Comparison of ENCODE assay signal across 12 cellular contexts in the genomic region with DNA sequence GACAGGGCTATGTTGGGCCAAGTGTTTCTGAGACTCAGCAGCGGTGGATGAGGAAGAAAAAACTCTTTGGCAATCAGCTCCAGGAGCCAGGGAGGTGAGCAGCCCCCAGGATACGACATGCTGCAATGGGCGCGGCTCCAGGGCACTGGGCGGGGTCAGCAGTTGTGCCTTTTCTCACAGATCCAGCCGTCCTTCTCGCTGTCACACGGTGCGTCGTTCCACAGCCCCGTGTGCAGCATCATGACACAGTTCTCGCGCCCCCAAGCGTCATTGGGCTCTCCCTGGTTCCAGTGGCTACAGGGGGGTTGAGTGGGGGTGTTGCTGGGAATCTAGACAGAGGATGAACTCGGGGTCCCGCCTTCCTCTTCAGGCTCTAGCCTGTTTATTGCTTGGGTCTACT. TPM values are rescaled to one million over a fixed set of nuclear protein-coding genes. Genes with fewer than 3 reads are reported as not detected.
A peak's percentile ranks its signal among the peaks of the same experiment; 100 is the strongest.
DNase-seq lines count a peak whose midpoint lies in the region; ATAC-seq lines count a peak whose summit lies in the region.
"Had no signal": no experiment of that assay in that cellular context is flagged by ENCODE, and none has a peak within 500 bp of the region (broad histone marks: within the 10 kb centered on the region; RNA-seq: fewer than 3 reads in every experiment).

No MANE protein-coding gene starts in this region.

- DNase-seq in NCI-H146 (lab: John Stamatoyannopoulos, UW) (peak; percentile 20), NCI-H146 treated with DMSO at 0.1 percent for 48 hours (lab: John Stamatoyannopoulos, UW; ENCODE audit: unreplicated experiment) (no peak), A172 (ENCODE audit: low spot score) (no peak)
- DNase-seq: activated effector memory CD4-positive, alpha-beta T cell treated with anti-CD3 and anti-CD28 coated beads, Interleukin-2, amount 50 U/mL, for 16 hours; stimulated activated naive CD4-positive, alpha-beta T cell treated with Interleukin-2 at 50 U/mL for 16 hours had no signal

- peak overlapping the region; percentile 76 for H3K4me3 ChIP-seq in iPS-15b (ENCODE audit: low read depth, low read length)

- no peaks in the 10 kb centered on the region for H3K9me3 ChIP-seq in iPS-15b (ENCODE audit: control insufficient read depth, insufficient read depth, low read length)

- no peaks in the 10 kb centered on the region for H3K36me3 Mint-ChIP-seq in IgD-negative memory B cell

- no peaks in the 10 kb centered on the region for H3K36me3 ChIP-seq in iPS-15b (ENCODE audit: control insufficient read depth, insufficient read depth, low read length)

- ATAC-seq in HG03135 (IDR thresholded peaks at IDR 0.05; ENCODE audit: unreplicated experiment) = no peak

- H3K4me3 Mint-ChIP-seq in IgD-negative memory B cell = peak overlapping the region; percentile 59 to 78 (median 68)

- peaks cover 33% of the 10 kb centered on the region for H3K27me3 Mint-ChIP-seq in IgD-negative memory B cell

- peaks cover 0 to 2% (median 2%) of the 10 kb centered on the region in 3 donors for H3K9me3 Mint-ChIP-seq in IgD-negative memory B cell

- H3K4me1 Mint-ChIP-seq in IgD-negative memory B cell = peaks cover 2 to 9% (median 8%) of the 10 kb centered on the region in 3 donors

- peak overlapping the region in 1 of 3 donors; percentile 34 for H3K27ac Mint-ChIP-seq in IgD-negative memory B cell

- H3K27me3 ChIP-seq in iPS-15b (ENCODE audit: control insufficient read depth, insufficient read depth, low read length) = peaks cover 46% of the 10 kb centered on the region

- H3K9ac ChIP-seq in iPS-15b (ENCODE audit: low read depth, low read length) = no peak overlapping the region

- H3K4me1 ChIP-seq in iPS-15b (ENCODE audit: control insufficient read depth, insufficient read depth, low read length) = peaks cover 4% of the 10 kb centered on the region

RNA-seq across cellular contexts. Expression of gene CLEC4G, which starts 2.7 kb away (rescaled TPM):
- polyA plus RNA-seq in IgD-negative memory B cell = 0.43 TPM
- not detected in 2 replicates for total RNA-seq in A172 (2014; rRNA removed; shearing (Covaris generic))
- total RNA-seq: activated CD8-positive, alpha-beta memory T cell treated with anti-CD3 and anti-CD28 coated beads for 36 hours; kidney epithelial cell; M059J; osteocyte had no signal

RNA-seq across cellular contexts. Expression of gene CD209, which starts 18.1 kb away (rescaled TPM):
- polyA plus RNA-seq in IgD-negative memory B cell = not detected
- not detected in 2 replicates for total RNA-seq in A172 (2014; rRNA removed; shearing (Covaris generic))
- total RNA-seq: activated CD8-positive, alpha-beta memory T cell treated with anti-CD3 and anti-CD28 coated beads for 36 hours; M059J; osteocyte had no signal

RNA-seq across cellular contexts. Expression of gene FCER2, which starts 27.3 kb away (rescaled TPM):
- polyA plus RNA-seq in IgD-negative memory B cell = 197 TPM
- total RNA-seq in A172 (2014; rRNA removed; shearing (Covaris generic)) = not detected in 2 replicates
- total RNA-seq: kidney epithelial cell, M059J, osteocyte had no signal

RNA-seq across cellular contexts. Expression of gene CLEC4M, which starts 33.8 kb away (rescaled TPM):
- not detected for polyA plus RNA-seq in IgD-negative memory B cell
- 0.12 TPM in 1 of 2 replicates, not detected in the other for total RNA-seq in A172 (2014; rRNA removed; shearing (Covaris generic))
- total RNA-seq: activated CD8-positive, alpha-beta memory T cell treated with anti-CD3 and anti-CD28 coated beads for 36 hours; kidney epithelial cell; M059J; osteocyte had no signal

RNA-seq across cellular contexts. Expression of gene TRAPPC5, which starts 48.6 kb away (rescaled TPM):
- polyA plus RNA-seq in IgD-negative memory B cell = 219 TPM
- 118 and 176 TPM in 2 replicates for total RNA-seq in A172 (2014; rRNA removed; shearing (Covaris generic))
